ENCODE assay signal across 8 cellular contexts in genomic region chr10:13347235-13348156, GRCh38. TPM values are rescaled to one million over a fixed set of nuclear protein-coding genes. Genes with fewer than 3 reads are reported as not detected.
DNase-seq lines count a peak whose midpoint lies in the region; ATAC-seq and TF ChIP-seq lines count a peak whose summit lies in the region.

No MANE protein-coding gene starts in this region.

- no peak for TF ChIP-seq CTCF in coronary artery (IDR thresholded peaks at IDR 0.05)

- peak overlapping the region; percentile 93 for H3K4me3 ChIP-seq in coronary artery

- ATAC-seq in HG02973 (IDR thresholded peaks at IDR 0.05; ENCODE audit: unreplicated experiment) (peak; percentile 52), left lobe of liver (peak; percentile 69)

- H3K27ac ChIP-seq in coronary artery: peak overlapping the region; percentile 87 to 95

- peak; percentile 63 for DNase-seq in NK-92 treated with Interleukin-12 subunit alpha and Interleukin-12 subunit beta, amount 100 ng/mL, for 24 hours (lab: John Stamatoyannopoulos, UW)
- DNase-seq in NK-92 (lab: John Stamatoyannopoulos, UW; ENCODE audit: unreplicated experiment): no peak
- peak; percentile 62 for DNase-seq in NCI-H226
- peak; percentile 85 for DNase-seq in activated CD4-positive, alpha-beta T cell treated with anti-CD3 and anti-CD28 coated beads for 48 hours
- peak; percentile 78 for DNase-seq in coronary artery (ENCODE audit: low spot score)
- DNase-seq in left lobe of liver (ENCODE audit: low spot score): peak; percentile 84
- DNase-seq in stimulated activated CD4-positive, alpha-beta T cell treated with anti-CD3 and anti-CD28 coated beads, Interleukin-2, amount 100 ng/mL, for 24 hours: peak; percentile 81 to 83

RNA-seq across cellular contexts. Expression of gene SEPHS1, which starts 0.6 kb away (rescaled TPM):
- 33.8 TPM for total RNA-seq in left lobe of liver

RNA-seq across cellular contexts. Expression of gene PHYH, which starts 47.6 kb away (rescaled TPM):
- total RNA-seq in left lobe of liver: 140 TPM
